In the genomic region with DNA sequence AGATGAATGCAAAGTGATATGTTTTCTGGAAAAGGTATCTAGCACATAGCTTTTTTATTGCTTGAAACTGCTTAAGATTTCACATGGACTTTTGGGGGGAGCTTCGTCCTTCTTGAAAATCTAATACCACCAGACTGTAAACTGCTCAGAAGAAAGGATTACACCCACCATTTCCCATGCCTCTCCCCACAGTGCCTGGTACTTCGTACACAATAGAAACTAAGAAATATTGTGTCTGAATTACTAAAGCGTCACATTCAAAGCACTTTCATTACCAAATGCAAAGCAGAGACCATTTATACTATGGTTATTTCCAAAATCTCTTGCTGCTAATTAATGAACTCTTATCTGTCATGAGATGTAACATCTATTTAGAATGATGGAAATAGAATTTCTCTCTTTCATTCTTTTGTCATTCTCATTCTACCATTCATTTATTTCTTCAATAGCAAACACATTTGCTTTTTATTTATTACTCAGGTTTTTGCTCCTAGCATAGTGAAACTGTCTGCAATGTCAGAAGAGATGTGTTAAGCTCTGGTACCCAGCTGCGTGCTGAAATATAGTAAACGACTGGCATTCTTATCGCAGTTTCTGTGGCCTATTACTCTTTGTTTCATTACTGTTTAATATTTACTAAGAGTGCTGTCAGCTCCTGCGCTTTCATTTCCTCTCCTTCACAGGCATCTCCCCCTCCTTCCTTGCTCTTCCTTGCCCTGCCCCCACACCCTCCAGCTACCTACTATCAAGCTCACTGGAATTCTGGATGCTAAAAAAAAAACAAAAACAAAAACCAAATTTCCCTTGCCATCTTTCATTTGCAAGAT, we compare ENCODE assay signal across 9 cellular contexts. TPM values are rescaled to one million over a fixed set of nuclear protein-coding genes. Genes with fewer than 3 reads are reported as not detected.
DNase-seq lines count a peak whose midpoint lies in the region; ATAC-seq and TF ChIP-seq lines count a peak whose summit lies in the region.
"Had no signal": no experiment of that assay in that cellular context is flagged by ENCODE, and none has a peak within 500 bp of the region (broad histone marks: within the 10 kb centered on the region; RNA-seq: fewer than 3 reads in every experiment).

No MANE protein-coding gene starts in this region.

- ATAC-seq in GM18520 (IDR thresholded peaks at IDR 0.05; ENCODE audit: unreplicated experiment) (peak; percentile 88), GM21576 (IDR thresholded peaks at IDR 0.05; ENCODE audit: unreplicated experiment) (peak; percentile 82), HG03439 (IDR thresholded peaks at IDR 0.05; ENCODE audit: unreplicated experiment) (peak; percentile 90), left ventricle myocardium superior (no peak), mucosa of descending colon (no peak), gastroesophageal sphincter (no peak)

- WGBS in mesenchymal stem cell, result 49% methylated on average over 7 of the region's 7 CpGs
- WGBS in gastroesophageal sphincter (ENCODE audit: low coverage in 1 of 2), 2 donors, result 38 to 42% methylated on average over 5 to 7 of the region's 7 CpGs

- H3K36me3 ChIP-seq in mesenchymal stem cell (ENCODE audit: control insufficient read depth in 1 of 2, insufficient read depth in 2 of 2, low read depth in 1 of 2, low read length in 2 of 2), result no peaks in the 10 kb centered on the region
- H3K36me3 ChIP-seq in mucosa of descending colon (ENCODE audit: low read depth), result no peaks in the 10 kb centered on the region
- H3K36me3 ChIP-seq in gastroesophageal sphincter, result no peaks in the 10 kb centered on the region

- no peak overlapping the region for H2AFZ ChIP-seq in mesenchymal stem cell (ENCODE audit: low read depth, low read length)

- H3K14ac ChIP-seq in mesenchymal stem cell (ENCODE audit: low read length in 2 of 2), result no peak overlapping the region

- H2AK5ac ChIP-seq in mesenchymal stem cell (ENCODE audit: low read length, severe bottlenecking), result no peak overlapping the region

- no peak overlapping the region for H4K8ac ChIP-seq in mesenchymal stem cell (ENCODE audit: low read length)

- no peak overlapping the region for H2BK12ac ChIP-seq in mesenchymal stem cell (ENCODE audit: low read length in 2 of 2)

- DNase-seq in mesenchymal stem cell (peak; percentile 6), left ventricle myocardium superior (no peak), mucosa of descending colon (no peak), SKM-1 (lab: John Stamatoyannopoulos, UW; ENCODE audit: unreplicated experiment) (no peak)
- DNase-seq: NCI-H82 had no signal

- H3K4ac ChIP-seq in mesenchymal stem cell (ENCODE audit: low read depth in 1 of 2, low read length in 2 of 2), result no peak overlapping the region

- H3K9ac ChIP-seq in mesenchymal stem cell (ENCODE audit: low read length), result no peak overlapping the region

- H3K23ac ChIP-seq in mesenchymal stem cell (ENCODE audit: low read length in 2 of 2), result no peak overlapping the region

- no peaks in the 10 kb centered on the region for H3K79me1 ChIP-seq in mesenchymal stem cell (replicated peaks; ENCODE audit: low read length, poor library complexity, severe bottlenecking)

- H2BK120ac ChIP-seq in mesenchymal stem cell (ENCODE audit: low read depth, low read length), result no peak overlapping the region

- H2BK5ac ChIP-seq in mesenchymal stem cell (ENCODE audit: low read depth, low read length, poor library complexity, severe bottlenecking), result no peak overlapping the region

- H3K4me2 ChIP-seq in mesenchymal stem cell (ENCODE audit: low read length, poor library complexity, severe bottlenecking), result no peak overlapping the region

- H3K4me3 ChIP-seq in mesenchymal stem cell (ENCODE audit: insufficient read depth in 1 of 2, low read depth in 1 of 2, low read length in 2 of 2), result no peak overlapping the region
- no peak overlapping the region for H3K4me3 ChIP-seq in mucosa of descending colon
- no peak overlapping the region for H3K4me3 ChIP-seq in gastroesophageal sphincter

- H3K27me3 ChIP-seq in mesenchymal stem cell (ENCODE audit: control insufficient read depth in 1 of 2, insufficient read depth in 1 of 2, low read length in 2 of 2), result no peaks in the 10 kb centered on the region
- H3K27me3 ChIP-seq in gastroesophageal sphincter, result no peaks in the 10 kb centered on the region

- TF ChIP-seq EP300 in gastroesophageal sphincter (IDR thresholded peaks at IDR 0.05), result no peak

- no peak for TF ChIP-seq CTCF in mucosa of descending colon (IDR thresholded peaks at IDR 0.05)
- no peak for TF ChIP-seq CTCF in gastroesophageal sphincter (IDR thresholded peaks at IDR 0.05)

- intact Hi-C loops in left ventricle myocardium superior (cut with micrococcal nuclease), result no loop called here
- intact Hi-C loops in mucosa of descending colon (cut with DNase I, micrococcal nuclease), result no loop called here

- H4K91ac ChIP-seq in mesenchymal stem cell (ENCODE audit: low read length), result no peak overlapping the region

- no peak overlapping the region for H3K18ac ChIP-seq in mesenchymal stem cell (ENCODE audit: low read depth in 1 of 2, low read length in 2 of 2)

- no peaks in the 10 kb centered on the region for H3K9me3 ChIP-seq in mesenchymal stem cell (ENCODE audit: control insufficient read depth, low read length)
- H3K9me3 ChIP-seq in mucosa of descending colon, result no peaks in the 10 kb centered on the region
- H3K9me3 ChIP-seq in gastroesophageal sphincter, result no peaks in the 10 kb centered on the region

- H2BK15ac ChIP-seq in mesenchymal stem cell (ENCODE audit: low read depth, poor library complexity, severe bottlenecking), result no peak overlapping the region

- no peak for TF ChIP-seq POLR2A in gastroesophageal sphincter (IDR thresholded peaks at IDR 0.05)

- no peak overlapping the region for H3K27ac ChIP-seq in mesenchymal stem cell (ENCODE audit: low read length, poor library complexity, severe bottlenecking)
- H3K27ac ChIP-seq in gastroesophageal sphincter, result no peak overlapping the region

- peaks cover 1% of the 10 kb centered on the region for H3K4me1 ChIP-seq in mesenchymal stem cell (ENCODE audit: control insufficient read depth, insufficient read depth, low read depth, low read length)
- peaks cover 3% of the 10 kb centered on the region for H3K4me1 ChIP-seq in mucosa of descending colon (ENCODE audit: low read depth)
- H3K4me1 ChIP-seq in gastroesophageal sphincter, result peaks cover 0 to 11% (median 0%) of the 10 kb centered on the region in 3 donors

RNA-seq across cellular contexts. Expression of a gene that starts 51.4 kb away (rescaled TPM):
- polyA plus RNA-seq in mesenchymal stem cell (2013, experiment 1 of 2), result 26.5 TPM
- polyA plus RNA-seq in mesenchymal stem cell (2013, experiment 2 of 2), result 23.5 TPM
- total RNA-seq in left ventricle myocardium superior, result 42.2 TPM
- total RNA-seq in mucosa of descending colon, result 10 to 100 TPM; 42.8 to 68.2 (median 55.1) TPM
- 10 to 100 TPM; 49.5 to 67.5 (median 60.9) TPM for total RNA-seq in gastroesophageal sphincter

Comparison
In these comparisons a context has a peak if more than half of its experiments do, and no peak if none do; other contexts are left out.
1. ATAC-seq: peak in GM18520 (single experiment), GM21576 (single experiment) and HG03439 (single experiment); none in left ventricle myocardium superior (single experiment), mucosa of descending colon (single experiment) and gastroesophageal sphincter (single experiment).